ENCODE assay signal across 10 cellular contexts in the genomic region with DNA sequence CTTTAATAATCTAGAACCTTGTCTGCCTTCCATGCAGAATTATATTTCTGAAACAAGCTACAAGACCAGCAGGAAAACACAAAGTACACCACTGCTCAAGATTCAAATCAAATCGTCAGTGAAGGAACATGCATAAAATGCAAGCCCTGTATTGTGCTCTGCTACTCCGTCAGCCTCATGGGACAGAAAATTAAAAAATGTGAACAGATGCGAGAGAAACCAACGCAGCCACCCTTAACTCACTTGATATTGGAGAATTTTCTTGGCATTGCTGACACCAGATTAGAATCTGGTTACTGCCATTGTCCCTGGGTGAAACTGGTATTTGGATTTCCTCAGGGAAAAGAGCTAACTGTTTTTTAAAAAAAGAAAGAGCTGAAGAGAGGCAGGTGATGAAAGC. TPM values are rescaled to one million over a fixed set of nuclear protein-coding genes. Genes with fewer than 3 reads are reported as not detected.
DNase-seq lines count a peak whose midpoint lies in the region; ATAC-seq and TF ChIP-seq lines count a peak whose summit lies in the region.
"Had no signal": no experiment of that assay in that cellular context is flagged by ENCODE, and none has a peak within 500 bp of the region (broad histone marks: within the 10 kb centered on the region; RNA-seq: fewer than 3 reads in every experiment).

No MANE protein-coding gene starts in this region.

- H3K36me3 Mint-ChIP-seq in activated CD4-positive, alpha-beta T cell treated with anti-CD3 and anti-CD28 coated beads, Interleukin-2, amount 10 ng/mL, durations not matched to agents 24 days and 14 days (ENCODE audit: low read depth), result peaks cover 56% of the 10 kb centered on the region
- H3K36me3 Mint-ChIP-seq in central memory CD8-positive, alpha-beta T cell (ENCODE audit: insufficient read depth), result peaks cover 43% of the 10 kb centered on the region
- H3K36me3 Mint-ChIP-seq in activated T-helper 1 cell treated with anti-CD3 and anti-CD28 coated beads, Interleukin-12 subunit alpha, Interleukin-12 subunit beta, Interleukin-2, Interleukin-4 antibody, amounts not matched to agents 30 ng/mL and 10 ng/mL and 1 ng/mL, durations not matched to agents 14 hours and 24 hours and 36 hours (ENCODE audit: low read depth), result peaks cover 46% of the 10 kb centered on the region

- H3K27me3 ChIP-seq in muscle layer of duodenum (ENCODE audit: low read depth, low read length), result no peaks in the 10 kb centered on the region
- no peaks in the 10 kb centered on the region for H3K27me3 ChIP-seq in transverse colon

- TF ChIP-seq POLR2A in transverse colon (IDR thresholded peaks at IDR 0.05), result no peak

- H3K4me3 Mint-ChIP-seq in activated CD4-positive, alpha-beta T cell treated with anti-CD3 and anti-CD28 coated beads, Interleukin-2, amount 10 ng/mL, durations not matched to agents 24 days and 14 days, result no peak overlapping the region
- H3K4me3 Mint-ChIP-seq in central memory CD8-positive, alpha-beta T cell, result no peak overlapping the region
- no peak overlapping the region for H3K4me3 Mint-ChIP-seq in activated T-helper 1 cell treated with anti-CD3 and anti-CD28 coated beads, Interleukin-12 subunit alpha, Interleukin-12 subunit beta, Interleukin-2, Interleukin-4 antibody, amounts not matched to agents 30 ng/mL and 10 ng/mL and 1 ng/mL, durations not matched to agents 14 hours and 24 hours and 36 hours

- intact Hi-C loops in activated CD4-positive, alpha-beta T cell treated with anti-CD3 and anti-CD28 coated beads, Interleukin-2, amount 10 ng/mL, durations not matched to agents 24 days and 14 days (cut with micrococcal nuclease), result no loop called here
- intact Hi-C loops in transverse colon (cut with DNase I; ENCODE audit: low total_unique reads), result no loop called here
- intact Hi-C loops in activated T-helper 1 cell treated with anti-CD3 and anti-CD28 coated beads, Interleukin-12 subunit alpha, Interleukin-12 subunit beta, Interleukin-2, Interleukin-4 antibody, amounts not matched to agents 30 ng/mL and 10 ng/mL and 1 ng/mL, durations not matched to agents 14 hours and 24 hours and 36 hours (cut with micrococcal nuclease), result no loop called here

- peaks cover 26% of the 10 kb centered on the region for H3K4me1 Mint-ChIP-seq in activated CD4-positive, alpha-beta T cell treated with anti-CD3 and anti-CD28 coated beads, Interleukin-2, amount 10 ng/mL, durations not matched to agents 24 days and 14 days
- peaks cover 45% of the 10 kb centered on the region for H3K4me1 Mint-ChIP-seq in central memory CD8-positive, alpha-beta T cell
- H3K4me1 Mint-ChIP-seq in activated T-helper 1 cell treated with anti-CD3 and anti-CD28 coated beads, Interleukin-12 subunit alpha, Interleukin-12 subunit beta, Interleukin-2, Interleukin-4 antibody, amounts not matched to agents 30 ng/mL and 10 ng/mL and 1 ng/mL, durations not matched to agents 14 hours and 24 hours and 36 hours (ENCODE audit: low read depth), result peaks cover 47% of the 10 kb centered on the region

- WGBS in transverse colon (ENCODE audit: low coverage in 1 of 2), 2 donors, result 79 to 90% methylated on average over 4 of the region's 4 CpGs

- TF ChIP-seq EP300 in transverse colon (IDR thresholded peaks at IDR 0.05; ENCODE audit: low read depth), result no peak

- H3K27me3 Mint-ChIP-seq in activated CD4-positive, alpha-beta T cell treated with anti-CD3 and anti-CD28 coated beads, Interleukin-2, amount 10 ng/mL, durations not matched to agents 24 days and 14 days, result no peaks in the 10 kb centered on the region
- no peaks in the 10 kb centered on the region for H3K27me3 Mint-ChIP-seq in central memory CD8-positive, alpha-beta T cell
- no peaks in the 10 kb centered on the region for H3K27me3 Mint-ChIP-seq in activated T-helper 1 cell treated with anti-CD3 and anti-CD28 coated beads, Interleukin-12 subunit alpha, Interleukin-12 subunit beta, Interleukin-2, Interleukin-4 antibody, amounts not matched to agents 30 ng/mL and 10 ng/mL and 1 ng/mL, durations not matched to agents 14 hours and 24 hours and 36 hours (ENCODE audit: insufficient read depth)

- DNase-seq in activated CD4-positive, alpha-beta T cell treated with anti-CD3 and anti-CD28 coated beads, Interleukin-2, amount 10 ng/mL, durations not matched to agents 24 days and 14 days, result no peak
- no peak for DNase-seq in activated CD4-positive, alpha-beta T cell treated with anti-CD3 and anti-CD28 coated beads for 1 hour
- DNase-seq in central memory CD8-positive, alpha-beta T cell (ENCODE audit: low spot score in 2 of 2), result no peak
- no peak for DNase-seq in transverse colon
- DNase-seq in effector CD8-positive, alpha-beta T cell (lab: John Stamatoyannopoulos, UW), result no peak
- no peak for DNase-seq in activated T-helper 1 cell treated with anti-CD3 and anti-CD28 coated beads, Interleukin-12 subunit alpha, Interleukin-12 subunit beta, Interleukin-2, Interleukin-4 antibody, amounts not matched to agents 30 ng/mL and 10 ng/mL and 1 ng/mL, durations not matched to agents 14 hours and 24 hours and 36 hours (ENCODE audit: low spot score)
- DNase-seq: central memory CD4-positive, alpha-beta T cell; occipital lobe had no signal

- H3K9me3 Mint-ChIP-seq in activated CD4-positive, alpha-beta T cell treated with anti-CD3 and anti-CD28 coated beads, Interleukin-2, amount 10 ng/mL, durations not matched to agents 24 days and 14 days, result no peaks in the 10 kb centered on the region
- no peaks in the 10 kb centered on the region for H3K9me3 Mint-ChIP-seq in central memory CD8-positive, alpha-beta T cell
- H3K9me3 Mint-ChIP-seq in activated T-helper 1 cell treated with anti-CD3 and anti-CD28 coated beads, Interleukin-12 subunit alpha, Interleukin-12 subunit beta, Interleukin-2, Interleukin-4 antibody, amounts not matched to agents 30 ng/mL and 10 ng/mL and 1 ng/mL, durations not matched to agents 14 hours and 24 hours and 36 hours, result no peaks in the 10 kb centered on the region

- no peak overlapping the region for H3K4me3 ChIP-seq in muscle layer of duodenum (ENCODE audit: low read depth in 1 of 2, low read length in 2 of 2)
- H3K4me3 ChIP-seq in transverse colon, result no peak overlapping the region

- peak overlapping the region; percentile 76 for H3K27ac ChIP-seq in muscle layer of duodenum (ENCODE audit: low read length)
- H3K27ac ChIP-seq in transverse colon, result peak overlapping the region; percentile 51 to 78 (median 66)

- in situ Hi-C loops in transverse colon (cut with MboI; ENCODE audit: low pct_ligation_motif_present in 1 of 4, low pct_unique_long_range_greater_than_20kb in 1 of 4, low sequenced_read_pairs in 3 of 4), result no loop called here

- H3K36me3 ChIP-seq in muscle layer of duodenum (ENCODE audit: control insufficient read depth in 1 of 2, insufficient read depth in 2 of 2, low read length in 2 of 2) (peaks cover 18 to 52% of the 10 kb centered on the region in 2 donors), transverse colon (peaks cover 0 to 20% (median 4%) of the 10 kb centered on the region in 4 donors)

- no peak for TF ChIP-seq CTCF in transverse colon (IDR thresholded peaks at IDR 0.05)

- H3K4me1 ChIP-seq in muscle layer of duodenum (ENCODE audit: control insufficient read depth in 1 of 2, insufficient read depth in 2 of 2, low read length in 2 of 2) (peaks cover 7 to 28% of the 10 kb centered on the region in 2 donors), transverse colon (peaks cover 15 to 59% (median 47%) of the 10 kb centered on the region in 4 donors)

- peak overlapping the region; percentile 4 for H3K27ac Mint-ChIP-seq in activated CD4-positive, alpha-beta T cell treated with anti-CD3 and anti-CD28 coated beads, Interleukin-2, amount 10 ng/mL, durations not matched to agents 24 days and 14 days
- peak overlapping the region; percentile 72 for H3K27ac Mint-ChIP-seq in central memory CD8-positive, alpha-beta T cell (ENCODE audit: low read depth)
- H3K27ac Mint-ChIP-seq in activated T-helper 1 cell treated with anti-CD3 and anti-CD28 coated beads, Interleukin-12 subunit alpha, Interleukin-12 subunit beta, Interleukin-2, Interleukin-4 antibody, amounts not matched to agents 30 ng/mL and 10 ng/mL and 1 ng/mL, durations not matched to agents 14 hours and 24 hours and 36 hours, result no peak overlapping the region

- H3K9me3 ChIP-seq in muscle layer of duodenum (ENCODE audit: control insufficient read depth in 1 of 2, low read length in 2 of 2) (no peaks in the 10 kb centered on the region), transverse colon (no peaks in the 10 kb centered on the region)

- ATAC-seq in central memory CD8-positive, alpha-beta T cell (replicated peaks; ENCODE audit: extremely low read depth, poor library complexity, severe bottlenecking), result no peak
- ATAC-seq in GM21723 (IDR thresholded peaks at IDR 0.05; ENCODE audit: unreplicated experiment), result no peak

RNA-seq across cellular contexts. Expression of a gene that starts 23.6 kb away (rescaled TPM):
- total RNA-seq in activated CD4-positive, alpha-beta T cell treated with anti-CD3 and anti-CD28 coated beads, Interleukin-2, amount 10 ng/mL, durations not matched to agents 24 days and 14 days, result 214 and 225 TPM in 2 replicates
- total RNA-seq in transverse colon, result 100 to 1,000 TPM; 487 to 718 (median 620) TPM
- total RNA-seq in activated T-helper 1 cell treated with anti-CD3 and anti-CD28 coated beads, Interleukin-12 subunit alpha, Interleukin-12 subunit beta, Interleukin-2, Interleukin-4 antibody, amounts not matched to agents 30 ng/mL and 10 ng/mL and 1 ng/mL, durations not matched to agents 14 hours and 24 hours and 36 hours, result 243 and 247 TPM in 2 replicates
